1 cellular context compared by ENCODE assay signal in the genomic region with DNA sequence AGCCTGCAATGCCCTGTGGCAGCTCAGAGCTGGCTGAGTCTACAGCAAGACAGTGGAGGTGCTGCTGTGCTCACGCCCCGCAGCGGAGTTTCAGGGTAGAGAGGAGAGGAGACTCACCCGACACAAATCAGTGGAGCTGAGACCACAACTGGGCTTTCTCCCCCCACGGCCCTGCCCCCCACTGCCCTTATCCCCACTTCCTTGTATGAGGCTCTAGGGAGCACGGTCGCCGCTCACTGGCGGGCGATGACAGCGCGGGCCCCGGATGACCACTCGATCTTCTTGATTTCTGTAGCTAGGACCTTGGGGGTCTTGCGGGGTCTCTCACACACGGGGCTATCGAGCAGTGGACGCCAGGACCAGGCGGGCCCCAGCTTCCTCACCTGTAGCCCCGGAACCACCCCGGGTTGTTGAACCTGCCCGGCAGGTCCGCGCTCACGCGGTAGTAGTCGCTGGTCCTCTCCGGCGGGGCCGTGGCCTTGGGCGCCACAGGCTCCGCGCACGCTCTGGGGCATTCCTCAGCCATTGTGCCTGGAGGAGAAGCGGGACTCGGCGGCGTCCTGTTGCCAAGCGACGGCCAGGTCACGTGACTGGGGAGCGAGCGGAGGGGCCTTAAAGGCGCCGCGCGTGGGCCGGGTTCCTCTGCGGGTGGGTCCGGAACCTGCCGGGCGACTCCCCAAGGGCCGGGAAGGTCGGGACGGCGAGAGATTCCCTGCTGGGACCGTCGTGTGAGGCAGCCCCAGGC.
TF ChIP-seq lines count a peak whose summit lies in the region.

No MANE protein-coding gene starts in this region.

TF ChIP-seq in GM23338, 12 proteins besides CTCF, POLR2A, EP300 and RAD21 (continued from another document):
- TF ChIP-seq, protein P1, sequence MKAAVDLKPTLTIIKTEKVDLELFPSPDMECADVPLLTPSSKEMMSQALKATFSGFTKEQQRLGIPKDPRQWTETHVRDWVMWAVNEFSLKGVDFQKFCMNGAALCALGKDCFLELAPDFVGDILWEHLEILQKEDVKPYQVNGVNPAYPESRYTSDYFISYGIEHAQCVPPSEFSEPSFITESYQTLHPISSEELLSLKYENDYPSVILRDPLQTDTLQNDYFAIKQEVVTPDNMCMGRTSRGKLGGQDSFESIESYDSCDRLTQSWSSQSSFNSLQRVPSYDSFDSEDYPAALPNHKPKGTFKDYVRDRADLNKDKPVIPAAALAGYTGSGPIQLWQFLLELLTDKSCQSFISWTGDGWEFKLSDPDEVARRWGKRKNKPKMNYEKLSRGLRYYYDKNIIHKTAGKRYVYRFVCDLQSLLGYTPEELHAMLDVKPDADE (IDR thresholded peaks at IDR 0.05), result no peak
TF ChIP-seq in GM23338: peak in this region for 1.
